In the genomic region with DNA sequence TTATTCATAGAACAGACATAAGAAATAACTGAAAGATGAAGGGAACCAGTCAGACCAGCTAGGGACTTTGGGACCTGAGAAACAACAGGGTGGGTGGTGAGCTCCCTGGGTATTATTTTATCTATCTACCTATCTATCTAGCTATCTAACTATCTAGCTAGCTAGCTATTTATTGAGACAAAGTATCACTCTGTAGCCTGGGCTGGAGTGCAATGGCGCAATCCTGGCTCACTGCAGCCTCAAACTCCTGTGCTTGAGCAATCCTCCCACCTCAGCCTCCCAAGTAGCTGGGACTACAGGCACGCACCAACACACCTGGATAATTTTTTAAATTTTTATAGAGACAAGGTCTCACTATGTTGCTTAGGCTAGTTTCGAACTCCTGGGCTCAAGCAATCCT, we compare ENCODE assay signal across 1 cellular context.
A peak's percentile ranks its signal among the peaks of the same experiment; 100 is the strongest.
TF ChIP-seq lines count a peak whose summit lies in the region.

No MANE protein-coding gene starts in this region.

TF ChIP-seq in IMR-90, 13 proteins besides CTCF, POLR2A, EP300 and RAD21:
- no peak for TF ChIP-seq SMC3 (IDR thresholded peaks at IDR 0.05; ENCODE audit: low read depth, low read length)
- no peak for TF ChIP-seq RCOR1 (IDR thresholded peaks at IDR 0.05; ENCODE audit: insufficient replicate concordance, low read length)
- TF ChIP-seq, protein P1, sequence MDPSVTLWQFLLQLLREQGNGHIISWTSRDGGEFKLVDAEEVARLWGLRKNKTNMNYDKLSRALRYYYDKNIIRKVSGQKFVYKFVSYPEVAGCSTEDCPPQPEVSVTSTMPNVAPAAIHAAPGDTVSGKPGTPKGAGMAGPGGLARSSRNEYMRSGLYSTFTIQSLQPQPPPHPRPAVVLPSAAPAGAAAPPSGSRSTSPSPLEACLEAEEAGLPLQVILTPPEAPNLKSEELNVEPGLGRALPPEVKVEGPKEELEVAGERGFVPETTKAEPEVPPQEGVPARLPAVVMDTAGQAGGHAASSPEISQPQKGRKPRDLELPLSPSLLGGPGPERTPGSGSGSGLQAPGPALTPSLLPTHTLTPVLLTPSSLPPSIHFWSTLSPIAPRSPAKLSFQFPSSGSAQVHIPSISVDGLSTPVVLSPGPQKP (IDR thresholded peaks at IDR 0.05; ENCODE audit: borderline replicate concordance, low read depth, low read length) = no peak
- 0 out of 2 replicates have a peak, but pooled peaks have one; percentile 10 for TF ChIP-seq CEBPB (IDR thresholded peaks at IDR 0.05; ENCODE audit: low read depth, low read length)
- TF ChIP-seq NFE2L2 (IDR thresholded peaks at IDR 0.05; ENCODE audit: low read depth, low read length) = no peak
- TF ChIP-seq MXI1 (IDR thresholded peaks at IDR 0.05; ENCODE audit: borderline replicate concordance, low read depth, low read length) = no peak
